ENCODE assay signal across 37 cellular contexts in the genomic region with DNA sequence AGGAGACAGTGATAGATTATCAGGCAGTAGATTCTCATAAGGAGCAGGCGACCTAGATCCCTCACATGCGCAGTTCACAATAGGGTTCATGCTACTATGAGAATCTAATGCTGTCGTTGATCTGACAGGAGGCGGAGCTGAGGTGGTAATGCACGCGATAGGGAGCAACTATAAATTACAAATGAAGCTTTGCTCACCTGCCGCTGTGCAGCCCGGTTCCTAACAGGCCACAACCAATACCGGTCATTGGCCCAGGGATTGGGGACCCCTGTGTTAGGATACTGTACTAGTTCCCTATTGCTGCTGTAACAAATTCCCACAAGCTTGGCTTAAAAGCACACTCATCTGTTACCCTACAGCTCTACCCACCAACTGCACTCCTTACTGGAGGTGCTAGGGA. TPM values are rescaled to one million over a fixed set of nuclear protein-coding genes. Genes with fewer than 3 reads are reported as not detected.
"Had no signal": no experiment of that assay in that cellular context is flagged by ENCODE, and none has a peak within 500 bp of the region (broad histone marks: within the 10 kb centered on the region; RNA-seq: fewer than 3 reads in every experiment).

No MANE protein-coding gene starts in this region.

- H3K36me3 Mint-ChIP-seq: activated CD4-positive, alpha-beta memory T cell treated with anti-CD3 and anti-CD28 coated beads for 36 hours; activated naive CD8-positive, alpha-beta T cell treated with anti-CD3 and anti-CD28 coated beads for 36 hours had no signal

- H3K4me3 Mint-ChIP-seq: activated B cell treated with CpG ODN at 0.5 μM for 24 hours; activated CD4-positive, alpha-beta memory T cell treated with anti-CD3 and anti-CD28 coated beads for 36 hours; activated CD4-positive, alpha-beta T cell treated with anti-CD3 and anti-CD28 coated beads, Interleukin-2, amount 10 ng/mL, durations not matched to agents 24 days and 14 days; activated CD8-positive, alpha-beta T cell treated with anti-CD3 and anti-CD28 coated beads for 36 hours; activated naive CD4-positive, alpha-beta T cell treated with anti-CD3 and anti-CD28 coated beads for 36 hours; activated naive CD8-positive, alpha-beta T cell treated with anti-CD3 and anti-CD28 coated beads for 36 hours; activated T-cell treated with anti-CD3 and anti-CD28 coated beads, Interleukin-2, amount 50 U/mL, for 4 hours; activated T-cell treated with anti-CD3 and anti-CD28 coated beads, Interleukin-2, amount 50 U/mL, for 72 hours; activated T-helper 1 cell treated with anti-CD3 and anti-CD28 coated beads, Interleukin-12 subunit alpha, Interleukin-12 subunit beta, Interleukin-2, Interleukin-4 antibody, amounts not matched to agents 30 ng/mL and 10 ng/mL and 1 ng/mL, durations not matched to agents 14 hours and 24 hours and 36 hours; activated T-helper 17 cell treated with anti-CD3 and anti-CD28 coated beads, Interleukin-2, amount 50 U/mL, for 72 hours; T-helper 1 cell treated with Interleukin-12 subunit alpha and Interleukin-12 subunit beta and Interleukin-4 antibody, amounts not matched to agents 30 μg/mL and 1 μg/mL, for 36 hours; T-helper 2 cell treated with Interferon-gamma antibody and Interleukin-4, amounts not matched to agents 5 μg/mL and 100 μg/mL, for 36 hours had no signal

- H3K9me3 Mint-ChIP-seq: activated B cell treated with CpG ODN at 0.5 μM for 24 hours; activated CD4-positive, alpha-beta memory T cell treated with anti-CD3 and anti-CD28 coated beads for 36 hours; activated CD4-positive, alpha-beta T cell treated with anti-CD3 and anti-CD28 coated beads, Interleukin-2, amount 10 ng/mL, durations not matched to agents 24 days and 14 days; activated CD8-positive, alpha-beta T cell treated with anti-CD3 and anti-CD28 coated beads for 36 hours; activated naive CD4-positive, alpha-beta T cell treated with anti-CD3 and anti-CD28 coated beads for 36 hours; activated naive CD4-positive, alpha-beta T cell treated with anti-CD3 and anti-CD28 coated beads, Interleukin-2, amount 50 U/mL, for 72 hours; activated naive CD8-positive, alpha-beta T cell treated with anti-CD3 and anti-CD28 coated beads for 36 hours; activated T-cell treated with anti-CD3 and anti-CD28 coated beads, Interleukin-2, amount 50 U/mL, for 4 hours; activated T-cell treated with anti-CD3 and anti-CD28 coated beads, Interleukin-2, amount 50 U/mL, for 72 hours; activated T-helper 1 cell treated with anti-CD3 and anti-CD28 coated beads, Interleukin-12 subunit alpha, Interleukin-12 subunit beta, Interleukin-2, Interleukin-4 antibody, amounts not matched to agents 30 ng/mL and 10 ng/mL and 1 ng/mL, durations not matched to agents 14 hours and 24 hours and 36 hours; activated T-helper 17 cell treated with anti-CD3 and anti-CD28 coated beads, Interleukin-2, amount 50 U/mL, for 72 hours; T-helper 1 cell treated with Interleukin-12 subunit alpha and Interleukin-12 subunit beta and Interleukin-4 antibody, amounts not matched to agents 30 μg/mL and 1 μg/mL, for 36 hours; T-helper 2 cell treated with Interferon-gamma antibody and Interleukin-4, amounts not matched to agents 5 μg/mL and 100 μg/mL, for 36 hours had no signal

- H3K4me3 ChIP-seq: adrenal gland, body of pancreas, breast epithelium had no signal

- DNase-seq: activated B cell treated with CpG ODN at 0.5 μM for 24 hours; activated CD4-positive, alpha-beta memory T cell treated with anti-CD3 and anti-CD28 coated beads for 36 hours; activated CD4-positive, alpha-beta T cell treated with anti-CD3 and anti-CD28 coated beads for 4 hours; activated CD4-positive, alpha-beta T cell treated with anti-CD3 and anti-CD28 coated beads, Interleukin-2, amount 10 ng/mL, durations not matched to agents 24 days and 14 days; activated CD4-positive, alpha-beta T cell treated with anti-CD3 and anti-CD28 coated beads, Interleukin-2, amount 50 U/mL, for 1 hour; activated CD4-positive, alpha-beta T cell treated with anti-CD3 and anti-CD28 coated beads, Interleukin-2, amount 50 U/mL, for 4 hours; activated CD4-positive, CD25-positive, alpha-beta regulatory T cell treated with anti-CD3 and anti-CD28 coated beads, Interleukin-2, amount 50 U/mL, for 72 hours; activated CD8-positive, alpha-beta T cell treated with anti-CD3 and anti-CD28 coated beads for 36 hours; activated effector memory CD4-positive, alpha-beta T cell treated with anti-CD3 and anti-CD28 coated beads, Interleukin-2, amount 50 U/mL, for 16 hours; activated gamma-delta T cell treated with Interleukin-2 at 50 U/mL for 16 hours; activated naive CD4-positive, alpha-beta T cell; activated naive CD4-positive, alpha-beta T cell treated with anti-CD3 and anti-CD28 coated beads for 36 hours; activated naive CD4-positive, alpha-beta T cell treated with anti-CD3 and anti-CD28 coated beads, Interleukin-2, amount 50 U/mL, for 16 hours; activated naive CD8-positive, alpha-beta T cell treated with anti-CD3 and anti-CD28 coated beads for 36 hours; activated T-cell treated with anti-CD3 and anti-CD28 coated beads for 4 hours; activated T-cell treated with anti-CD3 and anti-CD28 coated beads, Interleukin-2, amount 50 U/mL, for 1 hour; activated T-cell treated with anti-CD3 and anti-CD28 coated beads, Interleukin-2, amount 50 U/mL, for 4 hours; activated T-cell treated with anti-CD3 and anti-CD28 coated beads, Interleukin-2, amount 50 U/mL, for 72 hours; adrenal gland; amniotic stem cell; aorta; body of pancreas; brain microvascular endothelial cell; central memory CD4-positive, alpha-beta T cell; T-helper 1 cell; T-helper 2 cell; T-helper 9 cell had no signal

- ATAC-seq: activated CD8-positive, alpha-beta T cell treated with anti-CD3 and anti-CD28 coated beads for 36 hours; activated naive CD4-positive, alpha-beta T cell treated with anti-CD3 and anti-CD28 coated beads, Interleukin-2, amount 50 U/mL, for 72 hours; activated T-cell treated with anti-CD3 and anti-CD28 coated beads, Interleukin-2, amount 50 U/mL, for 4 hours; activated T-cell treated with anti-CD3 and anti-CD28 coated beads, Interleukin-2, amount 50 U/mL, for 72 hours; activated T-helper 17 cell treated with anti-CD3 and anti-CD28 coated beads, Interleukin-2, amount 50 U/mL, for 72 hours; body of pancreas had no signal

- H3K27ac Mint-ChIP-seq: activated B cell treated with CpG ODN at 0.5 μM for 24 hours; activated CD4-positive, alpha-beta memory T cell treated with anti-CD3 and anti-CD28 coated beads for 36 hours; activated CD4-positive, alpha-beta T cell treated with anti-CD3 and anti-CD28 coated beads, Interleukin-2, amount 10 ng/mL, durations not matched to agents 24 days and 14 days; activated CD8-positive, alpha-beta T cell treated with anti-CD3 and anti-CD28 coated beads for 36 hours; activated naive CD4-positive, alpha-beta T cell treated with anti-CD3 and anti-CD28 coated beads for 36 hours; activated naive CD4-positive, alpha-beta T cell treated with anti-CD3 and anti-CD28 coated beads, Interleukin-2, amount 50 U/mL, for 72 hours; activated naive CD8-positive, alpha-beta T cell treated with anti-CD3 and anti-CD28 coated beads for 36 hours; activated T-cell treated with anti-CD3 and anti-CD28 coated beads, Interleukin-2, amount 50 U/mL, for 72 hours; activated T-helper 1 cell treated with anti-CD3 and anti-CD28 coated beads, Interleukin-12 subunit alpha, Interleukin-12 subunit beta, Interleukin-2, Interleukin-4 antibody, amounts not matched to agents 30 ng/mL and 10 ng/mL and 1 ng/mL, durations not matched to agents 14 hours and 24 hours and 36 hours; activated T-helper 17 cell treated with anti-CD3 and anti-CD28 coated beads, Interleukin-2, amount 50 U/mL, for 72 hours; T-helper 1 cell treated with Interleukin-12 subunit alpha and Interleukin-12 subunit beta and Interleukin-4 antibody, amounts not matched to agents 30 μg/mL and 1 μg/mL, for 36 hours; T-helper 2 cell treated with Interferon-gamma antibody and Interleukin-4, amounts not matched to agents 5 μg/mL and 100 μg/mL, for 36 hours had no signal

- H3K36me3 ChIP-seq: adrenal gland, brain microvascular endothelial cell, breast epithelium had no signal

- H3K27me3 ChIP-seq: brain microvascular endothelial cell had no signal

- H3K9me3 ChIP-seq: adrenal gland, body of pancreas, breast epithelium had no signal

- H3K4me1 ChIP-seq: breast epithelium had no signal

- H3K27ac ChIP-seq: adrenal gland, body of pancreas, brain microvascular endothelial cell, breast epithelium had no signal

RNA-seq across cellular contexts. Expression of a gene that starts 10.7 kb away (rescaled TPM):
- total RNA-seq: activated B cell treated with CpG ODN at 0.5 μM for 24 hours; activated CD4-positive, alpha-beta memory T cell treated with anti-CD3 and anti-CD28 coated beads for 36 hours; activated CD4-positive, alpha-beta T cell treated with anti-CD3 and anti-CD28 coated beads, Interleukin-2, amount 10 ng/mL, durations not matched to agents 24 days and 14 days; activated CD8-positive, alpha-beta memory T cell treated with anti-CD3 and anti-CD28 coated beads for 36 hours; activated CD8-positive, alpha-beta T cell treated with anti-CD3 and anti-CD28 coated beads for 36 hours; activated naive CD4-positive, alpha-beta T cell treated with anti-CD3 and anti-CD28 coated beads for 36 hours; activated naive CD4-positive, alpha-beta T cell treated with anti-CD3 and anti-CD28 coated beads, Interleukin-2, amount 50 U/mL, for 72 hours; activated naive CD8-positive, alpha-beta T cell treated with anti-CD3 and anti-CD28 coated beads for 36 hours; activated T-cell treated with anti-CD3 and anti-CD28 coated beads, Interleukin-2, amount 50 U/mL, for 4 hours; activated T-cell treated with anti-CD3 and anti-CD28 coated beads, Interleukin-2, amount 50 U/mL, for 72 hours; activated T-helper 1 cell treated with anti-CD3 and anti-CD28 coated beads, Interleukin-12 subunit alpha, Interleukin-12 subunit beta, Interleukin-2, Interleukin-4 antibody, amounts not matched to agents 30 ng/mL and 10 ng/mL and 1 ng/mL, durations not matched to agents 14 hours and 24 hours and 36 hours; activated T-helper 17 cell treated with anti-CD3 and anti-CD28 coated beads, Interleukin-2, amount 50 U/mL, for 72 hours; adrenal gland; aorta; astrocyte; body of pancreas; cardiac septum; cerebellum had no signal
- polyA plus RNA-seq: adrenal gland, aorta had no signal

RNA-seq across cellular contexts. Expression of a gene that starts 57.8 kb away (rescaled TPM):
- total RNA-seq: activated B cell treated with CpG ODN at 0.5 μM for 24 hours; activated CD4-positive, alpha-beta memory T cell treated with anti-CD3 and anti-CD28 coated beads for 36 hours; activated CD4-positive, alpha-beta T cell treated with anti-CD3 and anti-CD28 coated beads, Interleukin-2, amount 10 ng/mL, durations not matched to agents 24 days and 14 days; activated CD8-positive, alpha-beta memory T cell treated with anti-CD3 and anti-CD28 coated beads for 36 hours; activated CD8-positive, alpha-beta T cell treated with anti-CD3 and anti-CD28 coated beads for 36 hours; activated naive CD4-positive, alpha-beta T cell treated with anti-CD3 and anti-CD28 coated beads for 36 hours; activated naive CD4-positive, alpha-beta T cell treated with anti-CD3 and anti-CD28 coated beads, Interleukin-2, amount 50 U/mL, for 72 hours; activated naive CD8-positive, alpha-beta T cell treated with anti-CD3 and anti-CD28 coated beads for 36 hours; activated T-cell treated with anti-CD3 and anti-CD28 coated beads, Interleukin-2, amount 50 U/mL, for 4 hours; activated T-cell treated with anti-CD3 and anti-CD28 coated beads, Interleukin-2, amount 50 U/mL, for 72 hours; activated T-helper 1 cell treated with anti-CD3 and anti-CD28 coated beads, Interleukin-12 subunit alpha, Interleukin-12 subunit beta, Interleukin-2, Interleukin-4 antibody, amounts not matched to agents 30 ng/mL and 10 ng/mL and 1 ng/mL, durations not matched to agents 14 hours and 24 hours and 36 hours; activated T-helper 17 cell treated with anti-CD3 and anti-CD28 coated beads, Interleukin-2, amount 50 U/mL, for 72 hours; body of pancreas; breast epithelium; cardiac septum had no signal
- polyA plus RNA-seq: aorta had no signal
